ENCODE assay signal across 11 cellular contexts in the genomic region with DNA sequence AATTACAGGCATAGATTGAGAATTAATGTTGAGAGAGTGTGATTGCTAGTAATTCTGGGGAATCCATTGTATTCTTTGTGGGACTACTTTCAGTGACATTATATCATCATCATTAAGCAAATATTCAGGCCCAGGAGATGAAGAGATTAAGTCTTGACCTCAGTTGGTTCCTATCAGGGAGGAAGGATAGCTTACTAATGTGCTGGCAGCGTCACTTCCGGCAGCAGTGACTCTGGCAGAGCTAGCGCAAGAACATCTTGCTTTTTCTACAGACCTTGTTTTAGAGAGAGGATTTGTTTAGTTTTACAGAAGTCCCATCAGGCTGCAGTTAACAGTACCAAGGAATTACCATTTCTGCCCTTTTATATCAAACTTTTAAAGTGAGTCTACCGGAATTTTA. TPM values are rescaled to one million over a fixed set of nuclear protein-coding genes. Genes with fewer than 3 reads are reported as not detected.
DNase-seq lines count a peak whose midpoint lies in the region; ATAC-seq and TF ChIP-seq lines count a peak whose summit lies in the region.
"Had no signal": no experiment of that assay in that cellular context is flagged by ENCODE, and none has a peak within 500 bp of the region (broad histone marks: within the 10 kb centered on the region; RNA-seq: fewer than 3 reads in every experiment).

No MANE protein-coding gene starts in this region.

- intact Hi-C loops in posterior vena cava (cut with DNase I): no loop called here

- WGBS in hepatocyte (ENCODE audit: low lambda C conversion rate, missing lambda C conversion rate): 76% methylated on average over 4 of the region's 4 CpGs

- H3K27me3 ChIP-seq in hepatocyte: no peaks in the 10 kb centered on the region

- TF ChIP-seq CTCF in fibroblast of pulmonary artery (IDR thresholded peaks at IDR 0.05; ENCODE audit: low read length, missing control alignments) (no peak), osteocyte (IDR thresholded peaks at IDR 0.05) (no peak), hepatocyte (IDR thresholded peaks at IDR 0.05; ENCODE audit: poor library complexity) (no peak)

- H3K36me3 Mint-ChIP-seq in T-helper 2 cell treated with Interferon-gamma antibody and Interleukin-4, amounts not matched to agents 5 μg/mL and 100 μg/mL, for 36 hours (ENCODE audit: low read depth): peaks cover 29% of the 10 kb centered on the region
- no peaks in the 10 kb centered on the region for H3K36me3 Mint-ChIP-seq in osteocyte (ENCODE audit: unreplicated experiment)

- H3K9me3 ChIP-seq in hepatocyte (ENCODE audit: low read depth): no peaks in the 10 kb centered on the region
- H3K9me3 ChIP-seq: prostate gland had no signal

- H3K27me3 Mint-ChIP-seq in T-helper 2 cell treated with Interferon-gamma antibody and Interleukin-4, amounts not matched to agents 5 μg/mL and 100 μg/mL, for 36 hours (ENCODE audit: low read depth): no peaks in the 10 kb centered on the region
- H3K27me3 Mint-ChIP-seq in osteocyte (ENCODE audit: unreplicated experiment): no peaks in the 10 kb centered on the region

- DNase-seq in Daoy (ENCODE audit: low read depth): peak; percentile 17
- DNase-seq in T-helper 2 cell treated with Interferon-gamma antibody and Interleukin-4, amounts not matched to agents 5 μg/mL and 100 μg/mL, for 36 hours (ENCODE audit: low spot score): no peak
- DNase-seq in fibroblast of pulmonary artery (ENCODE audit: low read depth): peak; percentile 90
- peak; percentile 88 for DNase-seq in posterior vena cava (ENCODE audit: low spot score)
- DNase-seq in osteocyte (ENCODE audit: extremely low spot score, unreplicated experiment): no peak
- no peak for DNase-seq in hepatocyte (ENCODE audit: low spot score)
- DNase-seq: NCI-H1417 had no signal

- no peaks in the 10 kb centered on the region for H3K9me3 Mint-ChIP-seq in T-helper 2 cell treated with Interferon-gamma antibody and Interleukin-4, amounts not matched to agents 5 μg/mL and 100 μg/mL, for 36 hours
- no peaks in the 10 kb centered on the region for H3K9me3 Mint-ChIP-seq in osteocyte (ENCODE audit: unreplicated experiment)

- no peak overlapping the region for H3K4me2 ChIP-seq in hepatocyte

- H3K4me3 Mint-ChIP-seq in T-helper 2 cell treated with Interferon-gamma antibody and Interleukin-4, amounts not matched to agents 5 μg/mL and 100 μg/mL, for 36 hours: no peak overlapping the region
- no peak overlapping the region for H3K4me3 Mint-ChIP-seq in osteocyte (ENCODE audit: unreplicated experiment)

- H3K9me2 ChIP-seq in hepatocyte (replicated peaks; ENCODE audit: insufficient read depth): no peaks in the 10 kb centered on the region

- H3K4me3 ChIP-seq in fibroblast of pulmonary artery (replicated peaks; ENCODE audit: low read depth, low read length) (no peak overlapping the region), hepatocyte (no peak overlapping the region)
- H3K4me3 ChIP-seq: prostate gland had no signal

- H3K27ac ChIP-seq in hepatocyte: no peak overlapping the region
- H3K27ac ChIP-seq: prostate gland had no signal

- H3K36me3 ChIP-seq in hepatocyte (replicated peaks; ENCODE audit: insufficient read depth, low read depth): no peaks in the 10 kb centered on the region
- H3K36me3 ChIP-seq: prostate gland had no signal

- no peaks in the 10 kb centered on the region for H4K20me1 ChIP-seq in hepatocyte (ENCODE audit: insufficient read depth, poor library complexity, severe bottlenecking)

- H2AFZ ChIP-seq in hepatocyte: no peak overlapping the region

- H3K4me1 ChIP-seq in hepatocyte (ENCODE audit: insufficient read depth): no peaks in the 10 kb centered on the region
- H3K4me1 ChIP-seq: prostate gland had no signal

- peaks cover 45% of the 10 kb centered on the region for H3K4me1 Mint-ChIP-seq in T-helper 2 cell treated with Interferon-gamma antibody and Interleukin-4, amounts not matched to agents 5 μg/mL and 100 μg/mL, for 36 hours (ENCODE audit: low read depth)
- H3K4me1 Mint-ChIP-seq in osteocyte (ENCODE audit: unreplicated experiment): peaks cover 17% of the 10 kb centered on the region

- H3K79me2 ChIP-seq in hepatocyte: peaks cover 41% of the 10 kb centered on the region

- ATAC-seq in GM19463 (IDR thresholded peaks at IDR 0.05; ENCODE audit: unreplicated experiment): no peak
- no peak for ATAC-seq in GM18858 (IDR thresholded peaks at IDR 0.05; ENCODE audit: unreplicated experiment)
- ATAC-seq: activated CD4-positive, CD25-positive, alpha-beta regulatory T cell treated with anti-CD3 and anti-CD28 coated beads, Interleukin-2, amount 50 U/mL, for 24 hours had no signal

- peak overlapping the region; percentile 74 for H3K27ac Mint-ChIP-seq in T-helper 2 cell treated with Interferon-gamma antibody and Interleukin-4, amounts not matched to agents 5 μg/mL and 100 μg/mL, for 36 hours
- H3K27ac Mint-ChIP-seq in osteocyte (ENCODE audit: unreplicated experiment): no peak overlapping the region

RNA-seq across cellular contexts. Expression of gene OSTF1, which starts 20.3 kb away (rescaled TPM):
- 36.6 and 40.6 TPM in 2 replicates for total RNA-seq in Daoy (2014; rRNA removed; shearing (Covaris generic))
- total RNA-seq in posterior vena cava: 10 to 100 TPM; 36.5 to 40.2 TPM
- total RNA-seq in osteocyte: 21.4 and 21.8 TPM in 2 replicates
- total RNA-seq in hepatocyte: 22.4 and 25.3 TPM in 2 replicates
- polyA plus RNA-seq in hepatocyte: 29.1 and 30.3 TPM in 2 replicates

RNA-seq across cellular contexts. Expression of gene NMRK1, which starts 20.6 kb away (rescaled TPM):
- total RNA-seq in Daoy (2014; rRNA removed; shearing (Covaris generic)): 10.1 and 13.8 TPM in 2 replicates
- total RNA-seq in posterior vena cava (10 to 100 TPM; 22.0 to 23.0 TPM), osteocyte (11.4 and 11.9 TPM in 2 replicates), hepatocyte (13.6 and 18.5 TPM in 2 replicates)
- 14.1 and 16.1 TPM in 2 replicates for polyA plus RNA-seq in hepatocyte

Comparison
In these comparisons a context has a peak if more than half of its experiments do, and no peak if none do; other contexts are left out.
1. DNase-seq: peak in Daoy (single experiment), fibroblast of pulmonary artery (single experiment) and posterior vena cava (single experiment); none in T-helper 2 cell treated with Interferon-gamma antibody and Interleukin-4, amounts not matched to agents 5 μg/mL and 100 μg/mL, for 36 hours (single experiment), osteocyte (single experiment) and hepatocyte (single experiment).